ENCODE assay signal across 11 cellular contexts in genomic region chr5:78367318-78367991, GRCh38.
DNase-seq lines count a peak whose midpoint lies in the region; ATAC-seq and FAIRE-seq lines count a peak whose summit lies in the region.
"Had no signal": no experiment of that assay in that cellular context is flagged by ENCODE, and none has a peak within 500 bp of the region (broad histone marks: within the 10 kb centered on the region; RNA-seq: fewer than 3 reads in every experiment).

No MANE protein-coding gene starts in this region.

- DNase-seq in NCI-H2227 (lab: John Stamatoyannopoulos, UW; ENCODE audit: unreplicated experiment) (peak; percentile 4), NCI-H2227 treated with DMSO at 0.1 percent for 48 hours (lab: John Stamatoyannopoulos, UW) (no peak), NCI-H774 (lab: John Stamatoyannopoulos, UW) (peak; percentile 79), memory B cell (ENCODE audit: low spot score in 2 of 2) (no peak), HTR-8/SVneo (ENCODE audit: insufficient read length, low spot score) (no peak)
- DNase-seq: caudate nucleus, glutamatergic neuron, mucosa of descending colon had no signal

- ATAC-seq in HG02852 (IDR thresholded peaks at IDR 0.05; ENCODE audit: unreplicated experiment) (peak; percentile 74), memory B cell (ENCODE audit: low read depth) (peak; percentile 37), HG03175 (IDR thresholded peaks at IDR 0.05; ENCODE audit: unreplicated experiment) (no peak), GM18498 (IDR thresholded peaks at IDR 0.05; ENCODE audit: unreplicated experiment) (no peak)
- ATAC-seq: mucosa of descending colon had no signal

- H3K36me3 Mint-ChIP-seq in memory B cell: peaks cover 2% of the 10 kb centered on the region

- H3K4me1 Mint-ChIP-seq in memory B cell: peaks cover 22% of the 10 kb centered on the region

- no peak overlapping the region for H3K27ac Mint-ChIP-seq in memory B cell

- no peak for FAIRE-seq in HTR-8/SVneo (lab: Jason Lieb, UNC)

- H3K9me3 Mint-ChIP-seq in memory B cell: no peaks in the 10 kb centered on the region

- H3K27me3 Mint-ChIP-seq in memory B cell: no peaks in the 10 kb centered on the region

- no peak overlapping the region for H3K4me3 Mint-ChIP-seq in memory B cell

Comparison
In these comparisons a context has a peak if more than half of its experiments do, and no peak if none do; other contexts are left out.
1. DNase-seq: peak in NCI-H2227 (single experiment) and NCI-H774 (single experiment); none in NCI-H2227 treated with DMSO at 0.1 percent for 48 hours (single experiment), memory B cell (0 of 2) and HTR-8/SVneo (single experiment).
2. ATAC-seq: peak in HG02852 (single experiment) and memory B cell (single experiment); none in HG03175 (single experiment) and GM18498 (single experiment).